In genomic region chr14:36508418-36509051, GRCh38 we compare ENCODE assay signal across 18 cellular contexts. TPM values are rescaled to one million over a fixed set of nuclear protein-coding genes. Genes with fewer than 3 reads are reported as not detected.
DNase-seq lines count a peak whose midpoint lies in the region; ATAC-seq, FAIRE-seq and TF ChIP-seq lines count a peak whose summit lies in the region.
"Had no signal": no experiment of that assay in that cellular context is flagged by ENCODE, and none has a peak within 500 bp of the region (broad histone marks: within the 10 kb centered on the region; RNA-seq: fewer than 3 reads in every experiment).

No MANE protein-coding gene starts in this region.

- no TSS peak for BruUV-seq in mammary epithelial cell (replicated peaks; lab: Mats Ljungman, UMichigan)

- H3K27me3 Mint-ChIP-seq in neural progenitor cell (ENCODE audit: insufficient read depth, low read depth): peaks cover 87% of the 10 kb centered on the region

- H3K79me2 ChIP-seq in neural progenitor cell (ENCODE audit: low read depth) (no peaks in the 10 kb centered on the region), mammary epithelial cell (ENCODE audit: insufficient read depth, low read length) (no peaks in the 10 kb centered on the region)
- H3K79me2 ChIP-seq: parathyroid adenoma had no signal

- H2AFZ ChIP-seq in neural progenitor cell (replicated peaks): no peak overlapping the region
- no peak overlapping the region for H2AFZ ChIP-seq in mammary epithelial cell (ENCODE audit: low read depth, low read length)
- H2AFZ ChIP-seq: parathyroid adenoma had no signal

- WGBS in mammary epithelial cell (ENCODE audit: low coverage, missing lambda C conversion rate): 22% methylated on average over 12 of the region's 32 CpGs

- H3F3A ChIP-seq in neural progenitor cell (ENCODE audit: low read depth): peaks cover 65% of the 10 kb centered on the region

- H3K27me3 ChIP-seq in H7 (ENCODE audit: control insufficient read depth, insufficient read depth, low read length) (peaks cover 99% of the 10 kb centered on the region), bronchial epithelial cell (ENCODE audit: control insufficient read depth, insufficient read depth, low read length) (peaks cover 37% of the 10 kb centered on the region), neural progenitor cell (peaks cover 100% of the 10 kb centered on the region), mammary epithelial cell (ENCODE audit: insufficient read depth, low read length) (peaks cover 87% of the 10 kb centered on the region)
- H3K27me3 ChIP-seq: testis had no signal

- H3K9me3 Mint-ChIP-seq in neural progenitor cell: peaks cover 10% of the 10 kb centered on the region

- no peak overlapping the region for H3K27ac ChIP-seq in neural progenitor cell
- no peak overlapping the region for H3K27ac ChIP-seq in mammary epithelial cell (ENCODE audit: insufficient read depth, low read depth, low read length)
- H3K27ac ChIP-seq: parathyroid adenoma, skin epidermis, testis had no signal

- dilution Hi-C loops in mammary epithelial cell (cut with HindIII; ENCODE audit: low sequenced_read_pairs): no loop called here

- no peak for ATAC-seq in GM18870 (IDR thresholded peaks at IDR 0.05; ENCODE audit: unreplicated experiment)
- ATAC-seq: activated naive CD8-positive, alpha-beta T cell treated with anti-CD3 and anti-CD28 coated beads, Interleukin-2, amount 50 U/mL, for 24 hours; left lobe of liver; Panc1 had no signal

- H3K36me3 ChIP-seq in H7 (replicated peaks; ENCODE audit: control insufficient read depth, insufficient read depth, low read length) (no peaks in the 10 kb centered on the region), bronchial epithelial cell (ENCODE audit: control insufficient read depth, insufficient read depth, low read length) (no peaks in the 10 kb centered on the region), neural progenitor cell (no peaks in the 10 kb centered on the region), mammary epithelial cell (ENCODE audit: insufficient read depth, low read length) (no peaks in the 10 kb centered on the region)

- TF ChIP-seq CTCF in bronchial epithelial cell (IDR thresholded peaks at IDR 0.05; ENCODE audit: insufficient read depth, low read length, severe bottlenecking): no peak
- TF ChIP-seq CTCF in neural progenitor cell (IDR thresholded peaks at IDR 0.05): no peak
- TF ChIP-seq CTCF in mammary epithelial cell (conservative IDR thresholded peaks at IDR 0.05 in 1 of 2, IDR thresholded peaks at IDR 0.05 in 1 of 2; ENCODE audit: extremely low read depth in 1 of 2, insufficient read depth in 1 of 2, low read depth in 1 of 2, low read length in 2 of 2): no peak

- H3K4me1 Mint-ChIP-seq in neural progenitor cell: peaks cover 11% of the 10 kb centered on the region

- H3K9ac ChIP-seq in neural progenitor cell: no peak overlapping the region
- no peak overlapping the region for H3K9ac ChIP-seq in mammary epithelial cell (ENCODE audit: insufficient read depth, low read length)
- H3K9ac ChIP-seq: parathyroid adenoma had no signal

- intact Hi-C loops in mammary epithelial cell (cut with micrococcal nuclease): no loop called here

- in situ Hi-C loops in mammary epithelial cell (cut with MboI; ENCODE audit: low sequenced_read_pairs in 2 of 2): no loop called here

- no peak overlapping the region for H3K4me3 Mint-ChIP-seq in neural progenitor cell
- H3K4me3 Mint-ChIP-seq: activated naive CD8-positive, alpha-beta T cell treated with anti-CD3 and anti-CD28 coated beads, Interleukin-2, amount 50 U/mL, for 24 hours; central memory CD8-positive, alpha-beta T cell had no signal

- peak; percentile 92 for DNase-seq in DMS79 treated with DMSO at 0.1 percent for 48 hours (lab: John Stamatoyannopoulos, UW)
- peak; percentile 83 for DNase-seq in H7
- DNase-seq in bronchial epithelial cell (ENCODE audit: low read depth): no peak
- DNase-seq in neural progenitor cell (ENCODE audit: low spot score): peak; percentile 66
- no peak for DNase-seq in NCI-H1694 (lab: John Stamatoyannopoulos, UW)
- no peak for DNase-seq in mammary epithelial cell
- DNase-seq: activated naive CD8-positive, alpha-beta T cell treated with anti-CD3 and anti-CD28 coated beads, Interleukin-2, amount 50 U/mL, for 24 hours; Kasumi-1; stimulated activated CD4-positive, alpha-beta T cell treated with anti-CD3 and anti-CD28 coated beads, Interleukin-4, amount 100 ng/mL, for 24 hours; testis had no signal

- H4K20me1 ChIP-seq in neural progenitor cell (ENCODE audit: low read depth) (peaks cover 100% of the 10 kb centered on the region), mammary epithelial cell (ENCODE audit: insufficient read depth, low read length) (no peaks in the 10 kb centered on the region)

- no peak for FAIRE-seq in bronchial epithelial cell (lab: Jason Lieb, UNC)

- CTCF ChIA-PET in mammary epithelial cell (lab: Charles Lee; ENCODE audit: low non-redundant PET): no interaction called here

- H3K4me3 ChIP-seq in H7 (ENCODE audit: insufficient read depth, low read depth, low read length): peak overlapping the region; percentile 27
- H3K4me3 ChIP-seq in bronchial epithelial cell (ENCODE audit: low read depth, low read length): peak overlapping the region; percentile 44
- H3K4me3 ChIP-seq in neural progenitor cell: no peak overlapping the region
- no peak overlapping the region for H3K4me3 ChIP-seq in mammary epithelial cell (replicated peaks in 1 of 3; ENCODE audit: insufficient read depth in 1 of 3, low read depth in 2 of 3, low read length in 3 of 3)
- H3K4me3 ChIP-seq: skin epidermis, testis had no signal

- no peaks in the 10 kb centered on the region for H3K9me3 ChIP-seq in neural progenitor cell (ENCODE audit: low read depth)
- no peaks in the 10 kb centered on the region for H3K9me3 ChIP-seq in mammary epithelial cell (replicated peaks; ENCODE audit: insufficient read depth, low read length)
- H3K9me3 ChIP-seq: testis had no signal

- H3K4me2 ChIP-seq in neural progenitor cell (no peak overlapping the region), mammary epithelial cell (ENCODE audit: insufficient read depth, low read depth, low read length) (no peak overlapping the region)

- H3K4me1 ChIP-seq in neural progenitor cell (peaks cover 31% of the 10 kb centered on the region), mammary epithelial cell (ENCODE audit: insufficient read depth, low read length) (no peaks in the 10 kb centered on the region)
- H3K4me1 ChIP-seq: parathyroid adenoma had no signal

- H3K36me3 Mint-ChIP-seq in neural progenitor cell: no peaks in the 10 kb centered on the region

- no peak overlapping the region for H3K27ac Mint-ChIP-seq in neural progenitor cell
- H3K27ac Mint-ChIP-seq: activated naive CD8-positive, alpha-beta T cell treated with anti-CD3 and anti-CD28 coated beads, Interleukin-2, amount 50 U/mL, for 24 hours had no signal

RNA-seq across cellular contexts. Expression of gene NKX2-1, which starts 11.5 kb away (rescaled TPM):
- 0.78 and 1.7 TPM in 2 replicates for total RNA-seq in H7 (2014; rRNA removed; shearing (Covaris generic))
- 4.1 and 6.6 TPM in 2 replicates for total RNA-seq in bronchial epithelial cell
- not detected in 2 replicates for total RNA-seq in neural progenitor cell (ENCODE audit: low replicate concordance)
- not detected for total RNA-seq in mammary epithelial cell
- polyA plus RNA-seq in mammary epithelial cell: not detected
- not detected for polyA minus RNA-seq in mammary epithelial cell
- total RNA-seq: fibroblast of villous mesenchyme had no signal
- polyA plus RNA-seq: BJ had no signal

Comparison
In these comparisons a context has a peak if more than half of its experiments do, and no peak if none do; other contexts are left out.
1. DNase-seq: peak in DMS79 treated with DMSO at 0.1 percent for 48 hours (single experiment), H7 (single experiment) and neural progenitor cell (single experiment); none in bronchial epithelial cell (single experiment), NCI-H1694 (single experiment) and mammary epithelial cell (single experiment).
2. H3K4me3 ChIP-seq: peak in H7 (single experiment) and bronchial epithelial cell (single experiment); none in neural progenitor cell (single experiment) and mammary epithelial cell (0 of 3).